In the genomic region with DNA sequence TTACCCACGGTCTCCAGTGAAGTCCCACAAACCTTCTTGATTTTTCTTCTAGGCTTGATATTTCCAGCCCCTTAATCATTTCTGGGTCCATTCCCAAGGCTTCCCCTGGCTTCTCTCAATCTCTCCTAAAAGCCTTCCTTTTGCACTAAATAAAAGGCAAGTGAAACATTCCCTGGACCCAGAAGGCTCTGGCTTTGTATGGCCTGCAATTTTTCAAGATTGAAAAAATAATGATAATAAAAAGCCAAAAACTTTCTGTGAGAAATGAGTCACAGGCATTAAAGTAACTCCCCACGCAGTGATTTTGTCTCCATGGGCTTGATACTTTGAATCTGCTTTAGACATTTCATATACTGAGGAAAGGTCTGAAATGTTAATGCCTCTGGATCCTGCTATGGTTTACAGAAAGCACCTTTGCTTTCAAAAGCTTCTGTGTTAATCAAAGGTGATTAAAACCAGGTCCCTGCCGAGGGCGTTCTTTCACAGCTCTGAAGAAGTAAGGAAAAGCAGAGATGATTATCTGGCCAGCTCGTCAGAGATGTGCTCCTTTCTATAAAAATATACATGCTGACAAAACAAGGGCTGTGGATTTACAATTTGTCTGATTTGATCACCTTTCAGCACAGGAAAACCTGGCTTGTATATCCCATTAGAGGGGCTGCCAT, we compare ENCODE assay signal across 17 cellular contexts.
DNase-seq lines count a peak whose midpoint lies in the region; ATAC-seq and TF ChIP-seq lines count a peak whose summit lies in the region.
"Had no signal": no experiment of that assay in that cellular context is flagged by ENCODE, and none has a peak within 500 bp of the region (broad histone marks: within the 10 kb centered on the region; RNA-seq: fewer than 3 reads in every experiment).

No MANE protein-coding gene starts in this region.

- peak overlapping the region; percentile 49 to 63 for H3K27ac ChIP-seq in uterus
- H3K27ac ChIP-seq: 22Rv1, A549, C4-2B had no signal

- DNase-seq in Right ventricle myocardium superior = no peak
- no peak for DNase-seq in cardiac septum (ENCODE audit: low spot score)
- DNase-seq in fibroblast of the aortic adventitia (ENCODE audit: low read depth) = peak; percentile 73
- DNase-seq in uterus = peak in 1 of 2 donors; percentile 63
- no peak for DNase-seq in Kasumi-1 (lab: John Stamatoyannopoulos, UW)
- DNase-seq: AML-193; Caco-2; CD4-positive, alpha-beta T cell; H9 had no signal

- H3K9me3 Mint-ChIP-seq in nephron = no peaks in the 10 kb centered on the region
- H3K9me3 Mint-ChIP-seq: CD4-positive, alpha-beta T cell; H9 had no signal

- H3K4me1 ChIP-seq in uterus = peaks cover 7 to 11% of the 10 kb centered on the region in 2 donors
- H3K4me1 ChIP-seq: A549, Caco-2 had no signal

- H3K27me3 Mint-ChIP-seq in nephron (ENCODE audit: low read depth) = peaks cover 3% of the 10 kb centered on the region

- intact Hi-C loops in Right ventricle myocardium superior (cut with DNase I) (no loop called here), cardiac septum (cut with DNase I) (no loop called here), uterus (cut with DNase I; ENCODE audit: low total_unique reads) (no loop called here)

- no peak overlapping the region for H3K4me3 Mint-ChIP-seq in nephron
- H3K4me3 Mint-ChIP-seq: CD4-positive, alpha-beta T cell; H9; IgD-negative memory B cell had no signal

- no peaks in the 10 kb centered on the region for H3K36me3 Mint-ChIP-seq in nephron (ENCODE audit: low read depth)
- H3K36me3 Mint-ChIP-seq: IgD-negative memory B cell had no signal

- TF ChIP-seq CTCF in fibroblast of the aortic adventitia (IDR thresholded peaks at IDR 0.05; ENCODE audit: insufficient read depth, low read length) = no peak
- no peak for TF ChIP-seq CTCF in nephron (IDR thresholded peaks at IDR 0.05; ENCODE audit: unreplicated experiment in 3 of 3)
- no peak for TF ChIP-seq CTCF in uterus (IDR thresholded peaks at IDR 0.05)

- H3K4me1 Mint-ChIP-seq in nephron = peaks cover 31% of the 10 kb centered on the region
- H3K4me1 Mint-ChIP-seq: IgD-negative memory B cell had no signal

- H3K27ac Mint-ChIP-seq in nephron = peak overlapping the region; percentile 54 to 71 (median 64)
- H3K27ac Mint-ChIP-seq: CD4-positive, alpha-beta T cell; H9; IgD-negative memory B cell had no signal

- ATAC-seq in Right ventricle myocardium superior (ENCODE audit: poor library complexity) (peak; percentile 22), GM19452 (IDR thresholded peaks at IDR 0.05; ENCODE audit: unreplicated experiment) (no peak), GM18868 (IDR thresholded peaks at IDR 0.05; ENCODE audit: unreplicated experiment) (no peak)
- ATAC-seq: A549, HepG2 had no signal

- H3K9me3 ChIP-seq in uterus = no peaks in the 10 kb centered on the region
- H3K9me3 ChIP-seq: A549, Caco-2 had no signal

- H3K4me3 ChIP-seq in fibroblast of the aortic adventitia (ENCODE audit: low read depth, low read length) = no peak overlapping the region
- no peak overlapping the region for H3K4me3 ChIP-seq in uterus
- H3K4me3 ChIP-seq: A549 had no signal

- H3K36me3 ChIP-seq in uterus = no peaks in the 10 kb centered on the region

- TF ChIP-seq POLR2A in uterus (IDR thresholded peaks at IDR 0.05) = no peak

- H3K27me3 ChIP-seq in uterus = no peaks in the 10 kb centered on the region
